9 cellular contexts compared by ENCODE assay signal in genomic region chr9:1837453-1838084, GRCh38.
DNase-seq lines count a peak whose midpoint lies in the region; ATAC-seq and TF ChIP-seq lines count a peak whose summit lies in the region.
"Had no signal": no experiment of that assay in that cellular context is flagged by ENCODE, and none has a peak within 500 bp of the region (broad histone marks: within the 10 kb centered on the region; RNA-seq: fewer than 3 reads in every experiment).

No MANE protein-coding gene starts in this region.

- POLR2A ChIA-PET in BJ (lab: Charles Lee), result no interaction called here

- CTCF ChIA-PET in BJ (lab: Yijun Ruan, JAX), result interaction anchor here (0.8 to 1.9 kb wide), 6 partner anchors 9 to 32 kb away, joined by 3 to 7 read pairs (median 4); no protein-coding TSS in a partner anchor

- peak; percentile 59 for ATAC-seq in HG03039 (IDR thresholded peaks at IDR 0.05; ENCODE audit: unreplicated experiment)

- H3K4me1 Mint-ChIP-seq in T-helper 2 cell treated with Interferon-gamma antibody and Interleukin-4, amounts not matched to agents 5 μg/mL and 100 μg/mL, for 36 hours (ENCODE audit: low read depth), result no peaks in the 10 kb centered on the region

- H3K36me3 ChIP-seq in BJ (ENCODE audit: control insufficient read depth, insufficient read depth, low read length), result no peaks in the 10 kb centered on the region
- H3K36me3 ChIP-seq: thoracic aorta had no signal

- H3K9me3 Mint-ChIP-seq in T-helper 2 cell treated with Interferon-gamma antibody and Interleukin-4, amounts not matched to agents 5 μg/mL and 100 μg/mL, for 36 hours, result no peaks in the 10 kb centered on the region

- H3K4me3 ChIP-seq in BJ (ENCODE audit: low read depth, low read length) (no peak overlapping the region), fibroblast of pulmonary artery (replicated peaks; ENCODE audit: low read depth, low read length) (no peak overlapping the region)
- H3K4me3 ChIP-seq: thoracic aorta had no signal

- H3K27me3 ChIP-seq in BJ (ENCODE audit: control insufficient read depth, insufficient read depth, low read length), result no peaks in the 10 kb centered on the region

- in situ Hi-C loops in GM13976 (cut with MboI; ENCODE audit: low sequenced_read_pairs, unreplicated experiment), result no loop called here

- TF ChIP-seq CTCF in BJ (IDR thresholded peaks at IDR 0.05; ENCODE audit: insufficient read depth, low read depth, low read length) (peak; percentile 58), GM13976 (IDR thresholded peaks at IDR 0.05; ENCODE audit: borderline replicate concordance, control extremely low read depth, extremely low read depth, insufficient read depth, missing control alignments) (peak; percentile 60), fibroblast of pulmonary artery (IDR thresholded peaks at IDR 0.05; ENCODE audit: low read length, missing control alignments) (peak; percentile 38)

- H3K27me3 Mint-ChIP-seq in T-helper 2 cell treated with Interferon-gamma antibody and Interleukin-4, amounts not matched to agents 5 μg/mL and 100 μg/mL, for 36 hours (ENCODE audit: low read depth), result peaks cover 10% of the 10 kb centered on the region

- no peak for DNase-seq in BJ (ENCODE audit: low read depth)
- peak; percentile 51 for DNase-seq in GM13976 (ENCODE audit: low spot score)
- DNase-seq in NCI-H69 (lab: John Stamatoyannopoulos, UW), result peak; percentile 23
- peak; percentile 17 for DNase-seq in fibroblast of pulmonary artery (ENCODE audit: low read depth)
- peak; percentile 37 for DNase-seq in superior temporal gyrus (ENCODE audit: extremely low spot score)
- no peak for DNase-seq in T-helper 2 cell treated with Interferon-gamma antibody and Interleukin-4, amounts not matched to agents 5 μg/mL and 100 μg/mL, for 36 hours (ENCODE audit: low spot score)
- no peak for DNase-seq in activated CD8-positive, alpha-beta memory T cell treated with anti-CD3 and anti-CD28 coated beads, Interleukin-2, amount 50 U/mL, for 48 hours

- H3K36me3 Mint-ChIP-seq in T-helper 2 cell treated with Interferon-gamma antibody and Interleukin-4, amounts not matched to agents 5 μg/mL and 100 μg/mL, for 36 hours (ENCODE audit: low read depth), result no peaks in the 10 kb centered on the region

- no peak overlapping the region for H3K4me3 Mint-ChIP-seq in T-helper 2 cell treated with Interferon-gamma antibody and Interleukin-4, amounts not matched to agents 5 μg/mL and 100 μg/mL, for 36 hours

- H3K27ac Mint-ChIP-seq in T-helper 2 cell treated with Interferon-gamma antibody and Interleukin-4, amounts not matched to agents 5 μg/mL and 100 μg/mL, for 36 hours, result no peak overlapping the region

Comparison
In these comparisons a context has a peak if more than half of its experiments do, and no peak if none do; other contexts are left out.
1. DNase-seq: peak in GM13976 (single experiment), NCI-H69 (single experiment), fibroblast of pulmonary artery (single experiment) and superior temporal gyrus (single experiment); none in BJ (single experiment), T-helper 2 cell treated with Interferon-gamma antibody and Interleukin-4, amounts not matched to agents 5 μg/mL and 100 μg/mL, for 36 hours (single experiment) and activated CD8-positive, alpha-beta memory T cell treated with anti-CD3 and anti-CD28 coated beads, Interleukin-2, amount 50 U/mL, for 48 hours (single experiment).
2. Peak in every context shown above with its lines, with median percentiles within 50 percentile points of each other: CTCF ChIP-seq.